8 cellular contexts compared by ENCODE assay signal in genomic region chr16:29790949-29791844, GRCh38. TPM values are rescaled to one million over a fixed set of nuclear protein-coding genes. Genes with fewer than 3 reads are reported as not detected.
DNase-seq lines count a peak whose midpoint lies in the region; ATAC-seq and TF ChIP-seq lines count a peak whose summit lies in the region.

No MANE protein-coding gene starts in this region.

- H4K20me1 ChIP-seq in fibroblast of lung (ENCODE audit: control insufficient read depth, extremely low read depth, insufficient read depth, low read length), result no peaks in the 10 kb centered on the region

- POLR2A ChIA-PET in BJ (lab: Charles Lee), result no interaction called here

- H3K27me3 ChIP-seq in BJ (ENCODE audit: control insufficient read depth, insufficient read depth, low read length) (no peaks in the 10 kb centered on the region), SJSA1 (replicated peaks) (no peaks in the 10 kb centered on the region), fibroblast of lung (ENCODE audit: control insufficient read depth, insufficient read depth, low read length) (no peaks in the 10 kb centered on the region), psoas muscle (ENCODE audit: insufficient read depth in 3 of 3, low read length in 2 of 3) (no peaks in the 10 kb centered on the region)

- H3K27ac ChIP-seq in SJSA1, result peak overlapping the region; percentile 79
- peak overlapping the region; percentile 60 for H3K27ac ChIP-seq in fibroblast of lung (ENCODE audit: insufficient read depth, low read length)
- H3K27ac ChIP-seq in psoas muscle, result peak overlapping the region; percentile 58

- CTCF ChIA-PET in BJ (lab: Yijun Ruan, JAX), result interaction anchor here (0.8 to 2.2 kb wide), 17 partner anchors 8 to 241 kb away, joined by 3 to 35 read pairs (median 4); partner anchors contain the start of genes MVP and PAGR1

- H3K4me1 ChIP-seq in SJSA1 (replicated peaks) (peaks cover 19% of the 10 kb centered on the region), fibroblast of lung (ENCODE audit: control insufficient read depth, extremely low read depth, insufficient read depth, low read length) (no peaks in the 10 kb centered on the region), psoas muscle (peaks cover 18% of the 10 kb centered on the region)

- H2AFZ ChIP-seq in fibroblast of lung (ENCODE audit: low read length), result peak overlapping the region; percentile 93

- H3K4me2 ChIP-seq in fibroblast of lung (ENCODE audit: extremely low read depth, insufficient read depth, low read length), result peak overlapping the region; percentile 95

- WGBS in psoas muscle, 3 donors, result 2 to 3% (median 2%) methylated on average over 27 to 31 of the region's 31 CpGs

- peak overlapping the region; percentile 85 for H3K4me3 ChIP-seq in BJ (ENCODE audit: low read depth, low read length)
- peak overlapping the region; percentile 85 for H3K4me3 ChIP-seq in SJSA1
- H3K4me3 ChIP-seq in fibroblast of lung (replicated peaks in 1 of 4; ENCODE audit: control extremely low read depth in 1 of 4, insufficient read depth in 1 of 4, low read depth in 3 of 4, low read length in 4 of 4), result peak overlapping the region; percentile 56 to 92 (median 86)
- peak overlapping the region; percentile 83 for H3K4me3 ChIP-seq in psoas muscle

- H3K36me3 ChIP-seq in BJ (ENCODE audit: control insufficient read depth, insufficient read depth, low read length) (no peaks in the 10 kb centered on the region), SJSA1 (peaks cover 53% of the 10 kb centered on the region), fibroblast of lung (ENCODE audit: control insufficient read depth, insufficient read depth, low read length) (no peaks in the 10 kb centered on the region), psoas muscle (ENCODE audit: insufficient read depth in 1 of 2, low read depth in 1 of 2) (no peaks in the 10 kb centered on the region)

- intact Hi-C loops in psoas muscle (cut with DNase I) (loop anchor here in 1 of 2 donors (5.0 kb wide), 1 partner anchor 211 kb away; no protein-coding TSS in a partner anchor), sciatic nerve (cut with DNase I) (no loop called here)

- H3K9me3 ChIP-seq in SJSA1 (replicated peaks) (0 out of 2 replicates have a peak, but pooled peaks cover 7% of the 10 kb centered on the region), fibroblast of lung (ENCODE audit: control insufficient read depth, insufficient read depth, low read depth, low read length) (no peaks in the 10 kb centered on the region), psoas muscle (no peaks in the 10 kb centered on the region)

- TF ChIP-seq CTCF in BJ (IDR thresholded peaks at IDR 0.05; ENCODE audit: insufficient read depth, low read depth, low read length) (no peak), fibroblast of lung (conservative IDR thresholded peaks at IDR 0.05 in 1 of 2, IDR thresholded peaks at IDR 0.05 in 1 of 2; ENCODE audit: low read depth in 1 of 2, low read length in 2 of 2) (no peak), psoas muscle (IDR thresholded peaks at IDR 0.05) (no peak)

- DNase-seq in BJ (ENCODE audit: low read depth) (no peak), SJSA1 (ENCODE audit: low read depth in 1 of 2, low spot score in 2 of 2) (no peak), fibroblast of lung (ENCODE audit: low read depth in 2 of 2) (no peak), psoas muscle (no peak), hepatic stellate cell (ENCODE audit: low spot score) (no peak), sciatic nerve (ENCODE audit: low spot score) (no peak), mucosa of gallbladder (ENCODE audit: low spot score) (no peak)

- peak overlapping the region; percentile 62 for H3K9ac ChIP-seq in fibroblast of lung (ENCODE audit: insufficient read depth, low read length)

- peak; percentile 29 for ATAC-seq in GM21717 (IDR thresholded peaks at IDR 0.05; ENCODE audit: unreplicated experiment)
- no peak for ATAC-seq in psoas muscle
- ATAC-seq in sciatic nerve, result no peak

- H3K79me2 ChIP-seq in fibroblast of lung (ENCODE audit: control insufficient read depth, insufficient read depth, low read length), result peaks cover 52% of the 10 kb centered on the region

RNA-seq across cellular contexts. Expression of gene KIF22, which starts 0.6 kb away (rescaled TPM):
- polyA plus RNA-seq in BJ (2011; rRNA removed) (43.0 and 68.3 TPM in 2 replicates), fibroblast of lung (12.3 and 43.3 TPM in 2 replicates), psoas muscle (10 to 100 TPM; 13.4 to 15.5 (median 15.5) TPM)
- 47.6 and 85.6 TPM in 2 replicates for polyA minus RNA-seq in BJ (2011; rRNA and poly(A)+ RNA removed)
- total RNA-seq in SJSA1 (2014; rRNA removed; shearing (Covaris generic)), result 95.3 and 137 TPM in 2 replicates
- total RNA-seq in fibroblast of lung (4.4 and 17.7 TPM in 2 replicates), psoas muscle (10 to 100 TPM; 12.6 to 23.8 (median 14.3) TPM), sciatic nerve (16.9 TPM), mucosa of gallbladder (21.6 TPM)
- polyA plus RNA-seq in fibroblast of lung (2012), result 15.3 and 41.2 TPM in 2 replicates
- 24.0 and 72.1 TPM in 2 replicates for polyA minus RNA-seq in fibroblast of lung (ENCODE audit: low replicate concordance)

RNA-seq across cellular contexts. Expression of gene ZG16, which starts 13.1 kb away (rescaled TPM):
- not detected in 2 replicates for polyA plus RNA-seq in BJ (2011; rRNA removed)
- polyA minus RNA-seq in BJ (2011; rRNA and poly(A)+ RNA removed), result not detected in 2 replicates
- total RNA-seq in SJSA1 (2014; rRNA removed; shearing (Covaris generic)), result not detected in 2 replicates
- total RNA-seq in fibroblast of lung, result not detected in 2 replicates
- not detected in 2 replicates for polyA plus RNA-seq in fibroblast of lung
- polyA plus RNA-seq in fibroblast of lung (2012), result not detected in 2 replicates
- not detected in 2 replicates for polyA minus RNA-seq in fibroblast of lung (ENCODE audit: low replicate concordance)
- not detected for total RNA-seq in psoas muscle
- polyA plus RNA-seq in psoas muscle, result under 1 TPM; 0.01 to 0.03 (median 0.01) TPM
- total RNA-seq in sciatic nerve, result not detected
- not detected for total RNA-seq in mucosa of gallbladder

RNA-seq across cellular contexts. Expression of gene MAZ, which starts 15.1 kb away (rescaled TPM):
- polyA plus RNA-seq in BJ (2011; rRNA removed), result 105 and 172 TPM in 2 replicates
- polyA minus RNA-seq in BJ (2011; rRNA and poly(A)+ RNA removed), result 160 and 209 TPM in 2 replicates
- total RNA-seq in SJSA1 (2014; rRNA removed; shearing (Covaris generic)), result 237 and 331 TPM in 2 replicates
- total RNA-seq in fibroblast of lung, result 131 and 136 TPM in 2 replicates
- 68.1 and 96.6 TPM in 2 replicates for polyA plus RNA-seq in fibroblast of lung
- polyA plus RNA-seq in fibroblast of lung (2012), result 153 and 184 TPM in 2 replicates
- 269 and 515 TPM in 2 replicates for polyA minus RNA-seq in fibroblast of lung (ENCODE audit: low replicate concordance)
- total RNA-seq in psoas muscle, result 100 to 1,000 TPM; 112 to 161 (median 125) TPM
- polyA plus RNA-seq in psoas muscle, result 100 to 1,000 TPM in 2 of 3 donors, 10 to 100 TPM in 1; 94.9 to 193 (median 131) TPM
- 123 TPM for total RNA-seq in sciatic nerve
- 192 TPM for total RNA-seq in mucosa of gallbladder

RNA-seq across cellular contexts. Expression of gene PRRT2, which starts 20.8 kb away (rescaled TPM):
- polyA plus RNA-seq in BJ (2011; rRNA removed) (4.5 and 7.6 TPM in 2 replicates), fibroblast of lung (1.3 and 2.9 TPM in 2 replicates), psoas muscle (under 1 TPM; 0.17 to 0.44 (median 0.18) TPM)
- 1.9 and 2.4 TPM in 2 replicates for polyA minus RNA-seq in BJ (2011; rRNA and poly(A)+ RNA removed)
- 0.11 TPM in 1 of 2 replicates, not detected in the other for total RNA-seq in SJSA1 (2014; rRNA removed; shearing (Covaris generic))
- total RNA-seq in fibroblast of lung (2.1 TPM in 2 replicates), psoas muscle (1 to 10 TPM in 1 of 4 donors, under 1 TPM in 3; 0.22 to 1.8 (median 0.75) TPM), sciatic nerve (26.3 TPM), mucosa of gallbladder (20.8 TPM)
- polyA plus RNA-seq in fibroblast of lung (2012), result 1.9 and 3.1 TPM in 2 replicates
- polyA minus RNA-seq in fibroblast of lung (ENCODE audit: low replicate concordance), result 5.5 and 5.9 TPM in 2 replicates

RNA-seq across cellular contexts. Expression of gene PAGR1, which starts 24.8 kb away (rescaled TPM):
- polyA plus RNA-seq in BJ (2011; rRNA removed), result 13.9 and 15.6 TPM in 2 replicates
- polyA minus RNA-seq in BJ (2011; rRNA and poly(A)+ RNA removed), result 2.3 and 3.1 TPM in 2 replicates
- 39.3 and 66.0 TPM in 2 replicates for total RNA-seq in SJSA1 (2014; rRNA removed; shearing (Covaris generic))
- total RNA-seq in fibroblast of lung, result 10.7 and 12.1 TPM in 2 replicates
- polyA plus RNA-seq in fibroblast of lung, result 10.0 and 16.2 TPM in 2 replicates
- polyA plus RNA-seq in fibroblast of lung (2012), result 12.3 and 19.5 TPM in 2 replicates
- 1.2 and 1.7 TPM in 2 replicates for polyA minus RNA-seq in fibroblast of lung (ENCODE audit: low replicate concordance)
- total RNA-seq in psoas muscle, result 10 to 100 TPM in 3 of 4 donors, 1 to 10 TPM in 1; 9.4 to 14.2 (median 11.0) TPM
- polyA plus RNA-seq in psoas muscle, result 10 to 100 TPM; 19.8 to 36.8 (median 35.5) TPM
- 29.7 TPM for total RNA-seq in sciatic nerve
- 38.9 TPM for total RNA-seq in mucosa of gallbladder
